Comparison of ENCODE assay signal across 17 cellular contexts in the genomic region with DNA sequence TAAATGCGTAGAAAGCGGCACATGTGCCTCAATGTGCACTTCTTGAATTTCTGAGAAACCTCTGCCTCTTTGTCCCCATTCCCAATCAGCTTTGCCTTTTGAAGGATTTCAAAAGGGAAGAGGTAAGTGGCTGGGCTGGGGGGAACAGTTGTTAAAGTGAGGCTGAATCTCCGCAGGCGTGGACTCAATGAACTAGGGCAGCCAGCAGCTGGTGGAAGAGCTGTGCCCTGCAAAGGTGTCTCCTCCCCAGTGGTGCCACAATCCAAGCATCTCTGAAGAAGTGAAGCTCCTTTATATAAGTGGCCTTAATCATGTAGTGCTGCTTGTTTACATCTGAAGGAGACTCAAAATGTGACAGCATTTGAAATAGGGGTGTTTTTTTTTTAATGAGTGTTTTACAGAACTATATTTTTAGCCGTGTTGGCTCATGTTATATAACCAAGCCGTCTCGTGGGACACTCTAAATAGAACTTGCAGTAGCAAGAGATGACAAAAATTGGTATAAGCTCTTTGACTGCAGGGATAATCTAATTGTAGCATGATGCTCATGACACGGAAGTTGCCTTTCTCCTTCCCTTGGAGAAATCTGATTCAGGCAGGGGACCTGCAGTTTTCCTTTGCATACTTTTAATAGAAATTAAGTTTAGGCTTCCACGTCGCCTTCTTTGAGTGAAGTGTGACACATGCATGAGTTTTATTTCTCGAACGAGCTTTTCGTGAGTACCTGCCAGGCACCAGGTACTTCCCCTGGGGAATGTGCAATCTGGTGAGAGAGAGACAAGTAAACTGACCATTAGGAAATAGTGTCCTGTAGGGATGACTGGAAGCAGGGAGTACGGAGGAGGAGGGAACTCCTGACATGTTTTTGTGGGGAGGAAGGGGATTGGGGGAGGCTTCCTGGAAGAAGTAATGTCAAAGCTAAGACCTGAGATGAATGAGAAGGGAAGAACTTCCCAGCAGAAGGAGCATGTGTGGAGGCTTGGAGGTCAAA.
"Had no signal": no experiment of that assay in that cellular context is flagged by ENCODE, and none has a peak within 500 bp of the region (broad histone marks: within the 10 kb centered on the region; RNA-seq: fewer than 3 reads in every experiment).

No MANE protein-coding gene starts in this region.

- DNase-seq: activated CD4-positive, alpha-beta T cell treated with anti-CD3 and anti-CD28 coated beads, Interleukin-2, amount 50 U/mL, for 48 hours; activated CD8-positive, alpha-beta memory T cell treated with anti-CD3 and anti-CD28 coated beads, Interleukin-2, amount 50 U/mL, for 4 hours; activated naive CD4-positive, alpha-beta T cell treated with Interleukin-2 at 50 U/mL for 16 hours; brain microvascular endothelial cell; glutamatergic neuron; mesenchymal stem cell; ovary; SW 1271; upper lobe of left lung had no signal

- H3K27ac ChIP-seq: brain microvascular endothelial cell, ovary, SJSA1, upper lobe of left lung had no signal

- H3K4me1 ChIP-seq: upper lobe of left lung had no signal

- H3K4me3 ChIP-seq: ovary, SJSA1, smooth muscle cell, upper lobe of left lung had no signal

- H3K27me3 ChIP-seq: brain microvascular endothelial cell, ovary, SJSA1, upper lobe of left lung had no signal

- FAIRE-seq: endometrium, islet of Langerhans had no signal

- H3K4me3 Mint-ChIP-seq: activated T-helper 1 cell treated with anti-CD3 and anti-CD28 coated beads, Interleukin-12 subunit alpha, Interleukin-12 subunit beta, Interleukin-2, Interleukin-4 antibody, amounts not matched to agents 30 ng/mL and 10 ng/mL and 1 ng/mL, durations not matched to agents 14 hours and 24 hours and 36 hours; stimulated activated effector memory CD8-positive, alpha-beta T cell treated with anti-CD3 and anti-CD28 coated beads, Interleukin-12 subunit alpha, Interleukin-12 subunit beta, amount 100 ng/mL, for 72 hours had no signal

- ATAC-seq: activated CD4-positive, CD25-positive, alpha-beta regulatory T cell treated with anti-CD3 and anti-CD28 coated beads, Interleukin-2, amount 50 U/mL, for 24 hours; esophagus mucosa; stimulated activated effector memory CD8-positive, alpha-beta T cell treated with anti-CD3 and anti-CD28 coated beads, Interleukin-12 subunit alpha, Interleukin-12 subunit beta, amount 100 ng/mL, for 72 hours had no signal

- H3K9me3 ChIP-seq: ovary, SJSA1, upper lobe of left lung had no signal

- H3K4me2 ChIP-seq: smooth muscle cell had no signal

- H3K27ac Mint-ChIP-seq: activated T-helper 1 cell treated with anti-CD3 and anti-CD28 coated beads, Interleukin-12 subunit alpha, Interleukin-12 subunit beta, Interleukin-2, Interleukin-4 antibody, amounts not matched to agents 30 ng/mL and 10 ng/mL and 1 ng/mL, durations not matched to agents 14 hours and 24 hours and 36 hours; stimulated activated effector memory CD8-positive, alpha-beta T cell treated with anti-CD3 and anti-CD28 coated beads, Interleukin-12 subunit alpha, Interleukin-12 subunit beta, amount 100 ng/mL, for 72 hours had no signal

- H3K9me3 Mint-ChIP-seq: activated T-helper 1 cell treated with anti-CD3 and anti-CD28 coated beads, Interleukin-12 subunit alpha, Interleukin-12 subunit beta, Interleukin-2, Interleukin-4 antibody, amounts not matched to agents 30 ng/mL and 10 ng/mL and 1 ng/mL, durations not matched to agents 14 hours and 24 hours and 36 hours; stimulated activated effector memory CD8-positive, alpha-beta T cell treated with anti-CD3 and anti-CD28 coated beads, Interleukin-12 subunit alpha, Interleukin-12 subunit beta, amount 100 ng/mL, for 72 hours had no signal

- H3K36me3 ChIP-seq: brain microvascular endothelial cell, ovary, SJSA1 had no signal
